In the genomic region with DNA sequence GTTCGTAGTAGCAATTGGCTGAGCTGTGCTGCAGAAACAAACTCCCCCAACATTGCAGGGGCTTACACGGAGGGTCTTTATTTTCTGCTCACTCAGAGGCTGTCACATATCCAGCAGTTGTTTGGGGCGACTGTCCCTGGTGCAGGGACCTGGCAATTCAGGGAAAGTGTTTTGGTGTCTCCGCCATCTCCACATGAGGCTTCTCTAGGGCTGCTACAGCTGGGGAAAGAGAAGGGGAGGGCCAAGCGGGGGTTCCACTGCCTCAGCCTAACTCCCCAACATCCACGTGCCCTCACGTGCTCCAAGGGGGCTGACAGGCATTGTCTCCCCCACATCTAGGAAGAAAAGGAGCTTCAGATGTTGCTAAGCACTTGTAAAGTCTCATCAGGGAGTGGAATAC, we compare ENCODE assay signal across 25 cellular contexts.
"Had no signal": no experiment of that assay in that cellular context is flagged by ENCODE, and none has a peak within 500 bp of the region (broad histone marks: within the 10 kb centered on the region; RNA-seq: fewer than 3 reads in every experiment).

No MANE protein-coding gene starts in this region.

- H3K36me3 ChIP-seq: brain microvascular endothelial cell, WERI-Rb-1 had no signal

- H3K27ac ChIP-seq: brain microvascular endothelial cell, WERI-Rb-1 had no signal

- ATAC-seq: activated CD4-positive, CD25-positive, alpha-beta regulatory T cell treated with anti-CD3 and anti-CD28 coated beads, Interleukin-2, amount 50 U/mL, for 24 hours; activated CD8-positive, alpha-beta T cell treated with anti-CD3 and anti-CD28 coated beads for 36 hours; activated naive CD4-positive, alpha-beta T cell treated with anti-CD3 and anti-CD28 coated beads, Interleukin-2, amount 50 U/mL, for 72 hours; activated T-cell treated with anti-CD3 and anti-CD28 coated beads, Interleukin-2, amount 50 U/mL, for 4 hours; activated T-helper 17 cell treated with anti-CD3 and anti-CD28 coated beads, Interleukin-2, amount 50 U/mL, for 72 hours; esophagus mucosa; T-helper 17 cell had no signal

- DNase-seq: activated B cell treated with CpG ODN at 0.5 μM for 24 hours; activated CD4-positive, alpha-beta T cell treated with anti-CD3 and anti-CD28 coated beads for 48 hours; activated CD4-positive, alpha-beta T cell treated with anti-CD3 and anti-CD28 coated beads, Interleukin-2, amount 50 U/mL, for 1 hour; activated CD4-positive, alpha-beta T cell treated with anti-CD3 and anti-CD28 coated beads, Interleukin-2, amount 50 U/mL, for 48 hours; activated CD8-positive, alpha-beta memory T cell treated with anti-CD3 and anti-CD28 coated beads for 24 hours; activated CD8-positive, alpha-beta T cell treated with anti-CD3 and anti-CD28 coated beads for 36 hours; activated gamma-delta T cell; activated naive CD4-positive, alpha-beta T cell; activated naive CD4-positive, alpha-beta T cell treated with anti-CD3 and anti-CD28 coated beads, Interleukin-2, amount 10 ng/mL, durations not matched to agents 7 days and 5 days; activated naive CD8-positive, alpha-beta T cell treated with anti-CD3 and anti-CD28 coated beads, Interleukin-2, amount 10 ng/mL, durations not matched to agents 7 days and 5 days; activated T-cell treated with anti-CD3 and anti-CD28 coated beads, Interleukin-2, amount 50 U/mL, for 4 hours; amniotic stem cell; anterior cingulate cortex; brain microvascular endothelial cell; effector CD8-positive, alpha-beta T cell; foreskin fibroblast; head of caudate nucleus; T-helper 1 cell; T-helper 17 cell; T1000; WERI-Rb-1 had no signal

- H3K27me3 ChIP-seq: brain microvascular endothelial cell had no signal
